8 cellular contexts compared by ENCODE assay signal in the genomic region with DNA sequence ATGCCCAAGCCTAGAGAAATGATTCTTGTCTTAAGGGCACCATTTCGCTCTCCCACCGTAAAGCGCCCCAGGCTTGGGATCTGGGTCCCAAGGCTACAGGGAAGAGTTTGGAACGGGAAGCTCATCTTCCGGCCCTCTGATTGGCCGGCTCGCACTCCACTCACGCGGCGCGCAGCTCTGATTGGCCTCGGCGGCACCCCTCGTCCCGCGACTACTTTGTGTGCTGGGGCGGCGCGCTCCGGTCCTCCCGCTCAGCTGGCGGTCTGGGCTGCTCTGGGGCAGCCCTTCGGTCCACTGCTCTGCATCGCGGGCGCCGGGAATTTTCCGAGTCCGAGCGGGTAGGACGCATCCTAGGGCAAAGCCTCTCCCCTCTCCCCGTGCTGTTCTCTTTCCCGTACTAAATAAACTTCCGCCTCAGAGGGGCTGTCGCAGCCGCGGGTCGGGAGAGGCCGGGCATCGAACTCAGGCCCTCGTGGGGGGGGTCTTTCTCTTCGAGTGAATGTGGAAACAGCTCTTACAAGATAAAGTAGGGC. TPM values are rescaled to one million over a fixed set of nuclear protein-coding genes. Genes with fewer than 3 reads are reported as not detected.
DNase-seq lines count a peak whose midpoint lies in the region; ATAC-seq and TF ChIP-seq lines count a peak whose summit lies in the region.

No MANE protein-coding gene starts in this region.

- 0 out of 2 replicates have a peak, but pooled peaks cover 5% of the 10 kb centered on the region for H3F3A ChIP-seq in OCI-LY1 (ENCODE audit: insufficient read depth, low read length)

- H3K36me3 ChIP-seq in OCI-LY1 (ENCODE audit: insufficient read depth, low read length) = no peaks in the 10 kb centered on the region
- H3K36me3 ChIP-seq in mucosa of rectum (ENCODE audit: control insufficient read depth in 2 of 2, insufficient read depth in 2 of 2, low read length in 2 of 2) = no peaks in the 10 kb centered on the region

- TF ChIP-seq CTCF in OCI-LY1 (IDR thresholded peaks at IDR 0.05; ENCODE audit: low read length) (no peak), epithelial cell of proximal tubule (conservative IDR thresholded peaks at IDR 0.05; ENCODE audit: low read depth, low read length) (no peak)

- peaks cover 37% of the 10 kb centered on the region for H3K79me2 ChIP-seq in OCI-LY1 (ENCODE audit: insufficient read depth, low read length)

- H4K20me1 ChIP-seq in OCI-LY1 (ENCODE audit: insufficient read depth, low read length) = no peaks in the 10 kb centered on the region

- peak; percentile 78 for DNase-seq in Caki2 (ENCODE audit: low read depth)
- DNase-seq in HUDEP-2 (lab: John Stamatoyannopoulos, UW; ENCODE audit: unreplicated experiment in 76 of 76) = peak in 75 of 76 experiments; percentile 8 to 85 (median 71)
- peak; percentile 75 for DNase-seq in activated T-cell treated with anti-CD3 and anti-CD28 coated beads for 48 hours (ENCODE audit: low read depth)
- DNase-seq in epithelial cell of proximal tubule (ENCODE audit: low read depth) = no peak
- DNase-seq in stimulated activated CD8-positive, alpha-beta memory T cell treated with anti-CD3 and anti-CD28 coated beads, Interleukin-4, amount 100 ng/mL, for 4 hours (ENCODE audit: low read depth in 2 of 2, low spot score in 1 of 2) = peak; percentile 49 to 68

- H3K4me1 ChIP-seq in OCI-LY1 (ENCODE audit: insufficient read depth, low read length, severe bottlenecking) = peaks cover 26% of the 10 kb centered on the region
- peaks cover 0 to 9% of the 10 kb centered on the region in 2 donors for H3K4me1 ChIP-seq in mucosa of rectum (ENCODE audit: control insufficient read depth in 2 of 2, insufficient read depth in 2 of 2, low read length in 2 of 2)

- peak overlapping the region; percentile 80 for H3K4me2 ChIP-seq in OCI-LY1 (ENCODE audit: low read length)

- H2AFZ ChIP-seq in OCI-LY1 (ENCODE audit: low read length) = peak overlapping the region; percentile 52; the same call in 1 of the 2 replicates

- in situ Hi-C loops in Caki2 (cut with HindIII; ENCODE audit: low pct_unique_long_range_greater_than_20kb, low sequenced_read_pairs) = no loop called here

- H3K27me3 ChIP-seq in OCI-LY1 (ENCODE audit: insufficient read depth, low read length) (no peaks in the 10 kb centered on the region), mucosa of rectum (ENCODE audit: control insufficient read depth in 2 of 2, insufficient read depth in 2 of 2, low read length in 2 of 2) (no peaks in the 10 kb centered on the region)

- H3K9ac ChIP-seq in OCI-LY1 (ENCODE audit: low read length) (peak overlapping the region; percentile 94), mucosa of rectum (ENCODE audit: low read depth in 1 of 2, low read length in 2 of 2) (peak overlapping the region; percentile 84 to 91)

- H3K9me3 ChIP-seq in OCI-LY1 (ENCODE audit: low read length) (no peaks in the 10 kb centered on the region), mucosa of rectum (ENCODE audit: control insufficient read depth in 2 of 2, low read length in 2 of 2) (no peaks in the 10 kb centered on the region)

- H3K4me3 ChIP-seq in OCI-LY1 (ENCODE audit: low read depth, low read length, poor library complexity, severe bottlenecking) (peak overlapping the region; percentile 90), epithelial cell of proximal tubule (ENCODE audit: low read depth, low read length) (peak overlapping the region; percentile 87), mucosa of rectum (ENCODE audit: low read length in 2 of 2) (peak overlapping the region; percentile 76 to 88)

- peak; percentile 52 for ATAC-seq in GM21367 (IDR thresholded peaks at IDR 0.05; ENCODE audit: unreplicated experiment)

- H3K27ac ChIP-seq in OCI-LY1 (ENCODE audit: low read depth, low read length, poor library complexity, severe bottlenecking) = peak overlapping the region; percentile 87
- H3K27ac ChIP-seq in mucosa of rectum (ENCODE audit: low read depth in 2 of 2, low read length in 2 of 2) = peak overlapping the region; percentile 94 to 95

- no peaks in the 10 kb centered on the region for H3K9me2 ChIP-seq in OCI-LY1 (ENCODE audit: low read depth, low read length)

RNA-seq across cellular contexts. Expression of a gene that starts 0.8 kb away (rescaled TPM):
- 29.6 and 54.9 TPM in 2 replicates for total RNA-seq in Caki2 (2014; rRNA removed; shearing (Covaris generic); ENCODE audit: low replicate concordance)
- 49.4 and 66.4 TPM in 2 replicates for total RNA-seq in epithelial cell of proximal tubule
